Comparison of ENCODE assay signal across 2 cellular contexts in the genomic region with DNA sequence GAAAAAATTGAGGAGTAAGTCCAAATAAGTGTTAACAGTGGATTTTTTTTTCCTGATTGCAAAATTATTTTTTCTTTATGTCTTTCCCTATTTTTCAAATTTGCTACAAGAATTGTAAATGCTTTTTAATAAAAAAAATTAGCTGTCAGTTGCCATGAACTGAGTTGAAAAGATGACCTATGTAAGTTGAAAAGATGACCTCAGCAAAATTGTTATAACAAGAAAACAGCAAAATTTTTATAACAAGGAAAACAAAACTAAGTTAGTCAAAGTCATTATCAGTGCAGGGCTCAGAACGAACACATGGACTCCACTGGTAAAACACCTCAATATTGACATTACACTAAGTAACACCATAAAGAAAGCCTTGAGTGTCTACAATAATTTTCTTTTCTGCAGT.
TF ChIP-seq lines count a peak whose summit lies in the region.

No MANE protein-coding gene starts in this region.

TF ChIP-seq in HepG2, 621 proteins besides CTCF, POLR2A, EP300 and RAD21:
- TF ChIP-seq MXI1 (IDR thresholded peaks at IDR 0.05; ENCODE audit: borderline replicate concordance, low read depth, low read length), result no peak
- peak; percentile 93 for TF ChIP-seq MAFF (IDR thresholded peaks at IDR 0.05; ENCODE audit: low read depth, low read length)
- no peak for TF ChIP-seq PITX1 (CRISPR knock-in tag; IDR thresholded peaks at IDR 0.05)
- TF ChIP-seq KMT2B (CRISPR knock-in tag; IDR thresholded peaks at IDR 0.05), result no peak
- no peak for TF ChIP-seq ZNF850 (CRISPR knock-in tag; conservative IDR thresholded peaks at IDR 0.05)
- TF ChIP-seq, protein P1, sequence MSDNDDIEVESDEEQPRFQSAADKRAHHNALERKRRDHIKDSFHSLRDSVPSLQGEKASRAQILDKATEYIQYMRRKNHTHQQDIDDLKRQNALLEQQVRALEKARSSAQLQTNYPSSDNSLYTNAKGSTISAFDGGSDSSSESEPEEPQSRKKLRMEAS (IDR thresholded peaks at IDR 0.05), result no peak
- peak; percentile 90 to 97 for TF ChIP-seq MAFK (conservative IDR thresholded peaks at IDR 0.05 in 1 of 2, IDR thresholded peaks at IDR 0.05 in 1 of 2; ENCODE audit: low read length in 2 of 2)
- TF ChIP-seq HCFC1 (IDR thresholded peaks at IDR 0.05; ENCODE audit: low read depth, low read length), result no peak
- no peak for TF ChIP-seq NFYC (CRISPR knock-in tag; IDR thresholded peaks at IDR 0.05)

TF ChIP-seq in IMR-90, 13 proteins besides CTCF, POLR2A, EP300 and RAD21:
- TF ChIP-seq MAFK (IDR thresholded peaks at IDR 0.05; ENCODE audit: low read depth, low read length) (peak; percentile 80), ELK1 (IDR thresholded peaks at IDR 0.05; ENCODE audit: borderline replicate concordance, low read depth, low read length) (no peak)
